Comparison of ENCODE assay signal across 16 cellular contexts in the genomic region with DNA sequence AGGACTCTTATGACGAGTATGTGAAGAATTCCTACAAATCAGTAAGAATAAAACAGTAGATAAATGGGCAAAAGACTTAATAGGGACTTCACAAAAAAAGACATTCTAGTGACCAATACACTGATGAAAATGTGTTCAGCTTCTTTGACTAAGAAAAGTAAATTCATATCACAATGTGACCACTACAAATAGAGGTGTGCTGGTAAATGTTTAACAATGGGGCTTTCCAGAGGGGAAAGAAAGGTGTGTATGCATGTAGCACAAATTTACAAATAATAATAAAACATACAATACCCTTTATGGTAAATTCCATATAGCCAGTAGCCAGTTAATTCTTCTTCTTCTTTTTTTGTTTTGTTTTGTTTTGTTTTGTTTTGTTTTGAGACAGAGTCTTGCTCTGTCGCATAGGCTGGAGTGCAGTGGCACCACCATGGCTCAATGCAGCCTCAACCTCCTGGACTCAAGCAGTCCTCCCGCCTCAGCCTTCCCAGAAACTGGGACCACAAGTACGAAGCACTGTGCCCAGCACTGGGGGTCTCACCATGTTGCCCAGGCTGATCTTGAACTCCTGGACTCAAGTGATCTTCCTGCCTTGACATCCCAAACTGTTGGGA. TPM values are rescaled to one million over a fixed set of nuclear protein-coding genes. Genes with fewer than 3 reads are reported as not detected.
DNase-seq lines count a peak whose midpoint lies in the region; ATAC-seq and TF ChIP-seq lines count a peak whose summit lies in the region.
"Had no signal": no experiment of that assay in that cellular context is flagged by ENCODE, and none has a peak within 500 bp of the region (broad histone marks: within the 10 kb centered on the region; RNA-seq: fewer than 3 reads in every experiment).

No MANE protein-coding gene starts in this region.

- H3K27ac Mint-ChIP-seq in activated CD4-positive, alpha-beta T cell treated with anti-CD3 and anti-CD28 coated beads, Interleukin-2, amount 10 ng/mL, durations not matched to agents 24 days and 14 days, result no peak overlapping the region
- H3K27ac Mint-ChIP-seq in stimulated activated memory B cell treated with anti-CD40 and anti-IgM and Interleukin-4, amounts not matched to agents 10 μg/mL and 1 μg/mL and 100 μg/mL, for 72 hours, result no peak overlapping the region
- H3K27ac Mint-ChIP-seq: activated CD4-positive, alpha-beta memory T cell treated with anti-CD3 and anti-CD28 coated beads, Interleukin-2, amount 10 ng/mL, durations not matched to agents 7 days and 5 days; activated T-helper 1 cell treated with anti-CD3 and anti-CD28 coated beads, Interleukin-12 subunit alpha, Interleukin-12 subunit beta, Interleukin-2, Interleukin-4 antibody, amounts not matched to agents 30 ng/mL and 10 ng/mL and 1 ng/mL, durations not matched to agents 14 hours and 24 hours and 36 hours; B cell; nephron; progenitor cell of endocrine pancreas had no signal

- DNase-seq in activated CD4-positive, alpha-beta T cell treated with anti-CD3 and anti-CD28 coated beads, Interleukin-2, amount 10 ng/mL, durations not matched to agents 24 days and 14 days, result no peak
- no peak for DNase-seq in GM20000 (ENCODE audit: low spot score)
- no peak for DNase-seq in SIG-M5 treated with dmso at 0.1 percent for 504 hours (lab: John Stamatoyannopoulos, UW; ENCODE audit: unreplicated experiment)
- DNase-seq: activated CD4-positive, alpha-beta memory T cell treated with anti-CD3 and anti-CD28 coated beads, Interleukin-2, amount 10 ng/mL, durations not matched to agents 7 days and 5 days; heart right ventricle; KG1; NCI-H1048; NCI-H748 treated with DMSO at 0.1 percent for 48 hours had no signal

- intact Hi-C loops in activated CD4-positive, alpha-beta T cell treated with anti-CD3 and anti-CD28 coated beads, Interleukin-2, amount 10 ng/mL, durations not matched to agents 24 days and 14 days (cut with micrococcal nuclease), result no loop called here

- peaks cover 8% of the 10 kb centered on the region for H3K27me3 Mint-ChIP-seq in activated CD4-positive, alpha-beta T cell treated with anti-CD3 and anti-CD28 coated beads, Interleukin-2, amount 10 ng/mL, durations not matched to agents 24 days and 14 days
- peaks cover 13% of the 10 kb centered on the region for H3K27me3 Mint-ChIP-seq in stimulated activated memory B cell treated with anti-CD40 and anti-IgM and Interleukin-4, amounts not matched to agents 10 μg/mL and 1 μg/mL and 100 μg/mL, for 72 hours
- H3K27me3 Mint-ChIP-seq: activated CD4-positive, alpha-beta memory T cell treated with anti-CD3 and anti-CD28 coated beads, Interleukin-2, amount 10 ng/mL, durations not matched to agents 7 days and 5 days; B cell; progenitor cell of endocrine pancreas had no signal

- H3K4me1 Mint-ChIP-seq in activated CD4-positive, alpha-beta T cell treated with anti-CD3 and anti-CD28 coated beads, Interleukin-2, amount 10 ng/mL, durations not matched to agents 24 days and 14 days, result no peaks in the 10 kb centered on the region
- H3K4me1 Mint-ChIP-seq in stimulated activated memory B cell treated with anti-CD40 and anti-IgM and Interleukin-4, amounts not matched to agents 10 μg/mL and 1 μg/mL and 100 μg/mL, for 72 hours, result no peaks in the 10 kb centered on the region
- H3K4me1 Mint-ChIP-seq: activated CD4-positive, alpha-beta memory T cell treated with anti-CD3 and anti-CD28 coated beads, Interleukin-2, amount 10 ng/mL, durations not matched to agents 7 days and 5 days; B cell; nephron had no signal

- TF ChIP-seq CTCF in GM20000 (IDR thresholded peaks at IDR 0.05; ENCODE audit: extremely low read depth, missing control alignments), result no peak

- H3K36me3 Mint-ChIP-seq in activated CD4-positive, alpha-beta T cell treated with anti-CD3 and anti-CD28 coated beads, Interleukin-2, amount 10 ng/mL, durations not matched to agents 24 days and 14 days (ENCODE audit: low read depth), result no peaks in the 10 kb centered on the region
- H3K36me3 Mint-ChIP-seq in stimulated activated memory B cell treated with anti-CD40 and anti-IgM and Interleukin-4, amounts not matched to agents 10 μg/mL and 1 μg/mL and 100 μg/mL, for 72 hours, result no peaks in the 10 kb centered on the region

- peak; percentile 84 for ATAC-seq in GM19372 (IDR thresholded peaks at IDR 0.05; ENCODE audit: low read depth, unreplicated experiment)
- ATAC-seq in HG02678 (IDR thresholded peaks at IDR 0.05; ENCODE audit: unreplicated experiment), result peak; percentile 91
- peak; percentile 76 for ATAC-seq in HG03135 (IDR thresholded peaks at IDR 0.05; ENCODE audit: unreplicated experiment)
- ATAC-seq in stimulated activated memory B cell treated with anti-CD40 and anti-IgM and Interleukin-4, amounts not matched to agents 10 μg/mL and 1 μg/mL and 100 μg/mL, for 72 hours, result no peak
- ATAC-seq: heart right ventricle had no signal

- no peaks in the 10 kb centered on the region for H3K9me3 Mint-ChIP-seq in activated CD4-positive, alpha-beta T cell treated with anti-CD3 and anti-CD28 coated beads, Interleukin-2, amount 10 ng/mL, durations not matched to agents 24 days and 14 days
- no peaks in the 10 kb centered on the region for H3K9me3 Mint-ChIP-seq in stimulated activated memory B cell treated with anti-CD40 and anti-IgM and Interleukin-4, amounts not matched to agents 10 μg/mL and 1 μg/mL and 100 μg/mL, for 72 hours
- H3K9me3 Mint-ChIP-seq: activated CD4-positive, alpha-beta memory T cell treated with anti-CD3 and anti-CD28 coated beads, Interleukin-2, amount 10 ng/mL, durations not matched to agents 7 days and 5 days; activated T-helper 1 cell treated with anti-CD3 and anti-CD28 coated beads, Interleukin-12 subunit alpha, Interleukin-12 subunit beta, Interleukin-2, Interleukin-4 antibody, amounts not matched to agents 30 ng/mL and 10 ng/mL and 1 ng/mL, durations not matched to agents 14 hours and 24 hours and 36 hours; nephron had no signal

- H3K4me3 Mint-ChIP-seq in activated CD4-positive, alpha-beta T cell treated with anti-CD3 and anti-CD28 coated beads, Interleukin-2, amount 10 ng/mL, durations not matched to agents 24 days and 14 days, result no peak overlapping the region
- H3K4me3 Mint-ChIP-seq in stimulated activated memory B cell treated with anti-CD40 and anti-IgM and Interleukin-4, amounts not matched to agents 10 μg/mL and 1 μg/mL and 100 μg/mL, for 72 hours, result no peak overlapping the region
- H3K4me3 Mint-ChIP-seq: activated CD4-positive, alpha-beta memory T cell treated with anti-CD3 and anti-CD28 coated beads, Interleukin-2, amount 10 ng/mL, durations not matched to agents 7 days and 5 days; activated T-helper 1 cell treated with anti-CD3 and anti-CD28 coated beads, Interleukin-12 subunit alpha, Interleukin-12 subunit beta, Interleukin-2, Interleukin-4 antibody, amounts not matched to agents 30 ng/mL and 10 ng/mL and 1 ng/mL, durations not matched to agents 14 hours and 24 hours and 36 hours; B cell; nephron had no signal

RNA-seq across cellular contexts. Expression of a gene that starts 17.5 kb away (rescaled TPM):
- 78.2 and 81.8 TPM in 2 replicates for total RNA-seq in activated CD4-positive, alpha-beta T cell treated with anti-CD3 and anti-CD28 coated beads, Interleukin-2, amount 10 ng/mL, durations not matched to agents 24 days and 14 days
